In the genomic region with DNA sequence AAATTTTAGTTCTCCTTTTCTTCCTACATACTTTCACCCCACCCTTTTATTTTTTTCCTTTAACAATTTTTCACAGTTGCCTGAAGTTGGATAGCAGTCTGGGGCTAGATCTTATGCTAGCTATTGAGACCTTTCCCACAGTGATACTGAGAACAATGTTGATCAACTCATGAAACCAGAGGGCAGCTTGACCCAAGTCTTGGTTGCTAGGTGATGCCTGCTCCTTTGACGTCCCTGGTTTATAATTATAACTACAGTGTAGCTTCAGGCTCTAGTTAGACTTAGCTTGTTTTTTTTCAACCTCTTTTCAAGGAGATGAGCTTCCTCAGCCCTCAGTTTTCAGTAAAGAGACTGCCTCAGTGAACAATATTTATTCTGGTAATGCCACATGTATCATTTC, we compare ENCODE assay signal across 2 cellular contexts.
TF ChIP-seq lines count a peak whose summit lies in the region.

No MANE protein-coding gene starts in this region.

TF ChIP-seq in SK-N-SH treated with all-trans-retinoic acid at 6 μM for 48 hours, 23 proteins besides CTCF, POLR2A, EP300 and RAD21:
- TF ChIP-seq ZFP30 (CRISPR knock-in tag; IDR thresholded peaks at IDR 0.05): no peak

TF ChIP-seq in SK-N-SH, 30 proteins besides CTCF, POLR2A, EP300 and RAD21:
- TF ChIP-seq POLR2AphosphoS5 (IDR thresholded peaks at IDR 0.05; ENCODE audit: low read depth, low read length) (no peak), GATA2 (CRISPR knock-in tag; IDR thresholded peaks at IDR 0.05) (no peak), MXI1 (IDR thresholded peaks at IDR 0.05; ENCODE audit: low read depth, low read length) (no peak), USF2 (IDR thresholded peaks at IDR 0.05; ENCODE audit: borderline replicate concordance, low read depth, low read length) (no peak), RXRA (IDR thresholded peaks at IDR 0.05; ENCODE audit: borderline replicate concordance, low read depth) (no peak), CHD2 (IDR thresholded peaks at IDR 0.05; ENCODE audit: low read length, partially characterized antibody) (no peak), GABPA (IDR thresholded peaks at IDR 0.05; ENCODE audit: low read depth) (no peak), FOXM1 (IDR thresholded peaks at IDR 0.05; ENCODE audit: low read depth) (no peak), TAF1 (IDR thresholded peaks at IDR 0.05; ENCODE audit: borderline replicate concordance, low read depth, low read length) (no peak), YY1 (IDR thresholded peaks at IDR 0.05; ENCODE audit: low read depth) (no peak)
- TF ChIP-seq, protein P1, sequence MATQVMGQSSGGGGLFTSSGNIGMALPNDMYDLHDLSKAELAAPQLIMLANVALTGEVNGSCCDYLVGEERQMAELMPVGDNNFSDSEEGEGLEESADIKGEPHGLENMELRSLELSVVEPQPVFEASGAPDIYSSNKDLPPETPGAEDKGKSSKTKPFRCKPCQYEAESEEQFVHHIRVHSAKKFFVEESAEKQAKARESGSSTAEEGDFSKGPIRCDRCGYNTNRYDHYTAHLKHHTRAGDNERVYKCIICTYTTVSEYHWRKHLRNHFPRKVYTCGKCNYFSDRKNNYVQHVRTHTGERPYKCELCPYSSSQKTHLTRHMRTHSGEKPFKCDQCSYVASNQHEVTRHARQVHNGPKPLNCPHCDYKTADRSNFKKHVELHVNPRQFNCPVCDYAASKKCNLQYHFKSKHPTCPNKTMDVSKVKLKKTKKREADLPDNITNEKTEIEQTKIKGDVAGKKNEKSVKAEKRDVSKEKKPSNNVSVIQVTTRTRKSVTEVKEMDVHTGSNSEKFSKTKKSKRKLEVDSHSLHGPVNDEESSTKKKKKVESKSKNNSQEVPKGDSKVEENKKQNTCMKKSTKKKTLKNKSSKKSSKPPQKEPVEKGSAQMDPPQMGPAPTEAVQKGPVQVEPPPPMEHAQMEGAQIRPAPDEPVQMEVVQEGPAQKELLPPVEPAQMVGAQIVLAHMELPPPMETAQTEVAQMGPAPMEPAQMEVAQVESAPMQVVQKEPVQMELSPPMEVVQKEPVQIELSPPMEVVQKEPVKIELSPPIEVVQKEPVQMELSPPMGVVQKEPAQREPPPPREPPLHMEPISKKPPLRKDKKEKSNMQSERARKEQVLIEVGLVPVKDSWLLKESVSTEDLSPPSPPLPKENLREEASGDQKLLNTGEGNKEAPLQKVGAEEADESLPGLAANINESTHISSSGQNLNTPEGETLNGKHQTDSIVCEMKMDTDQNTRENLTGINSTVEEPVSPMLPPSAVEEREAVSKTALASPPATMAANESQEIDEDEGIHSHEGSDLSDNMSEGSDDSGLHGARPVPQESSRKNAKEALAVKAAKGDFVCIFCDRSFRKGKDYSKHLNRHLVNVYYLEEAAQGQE (IDR thresholded peaks at IDR 0.05; ENCODE audit: low read depth, low read length): no peak
- TF ChIP-seq, protein P2, sequence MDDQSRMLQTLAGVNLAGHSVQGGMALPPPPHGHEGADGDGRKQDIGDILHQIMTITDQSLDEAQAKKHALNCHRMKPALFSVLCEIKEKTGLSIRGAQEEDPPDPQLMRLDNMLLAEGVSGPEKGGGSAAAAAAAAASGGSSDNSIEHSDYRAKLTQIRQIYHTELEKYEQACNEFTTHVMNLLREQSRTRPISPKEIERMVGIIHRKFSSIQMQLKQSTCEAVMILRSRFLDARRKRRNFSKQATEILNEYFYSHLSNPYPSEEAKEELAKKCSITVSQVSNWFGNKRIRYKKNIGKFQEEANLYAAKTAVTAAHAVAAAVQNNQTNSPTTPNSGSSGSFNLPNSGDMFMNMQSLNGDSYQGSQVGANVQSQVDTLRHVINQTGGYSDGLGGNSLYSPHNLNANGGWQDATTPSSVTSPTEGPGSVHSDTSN (IDR thresholded peaks at IDR 0.05): no peak
- TF ChIP-seq, protein P3, sequence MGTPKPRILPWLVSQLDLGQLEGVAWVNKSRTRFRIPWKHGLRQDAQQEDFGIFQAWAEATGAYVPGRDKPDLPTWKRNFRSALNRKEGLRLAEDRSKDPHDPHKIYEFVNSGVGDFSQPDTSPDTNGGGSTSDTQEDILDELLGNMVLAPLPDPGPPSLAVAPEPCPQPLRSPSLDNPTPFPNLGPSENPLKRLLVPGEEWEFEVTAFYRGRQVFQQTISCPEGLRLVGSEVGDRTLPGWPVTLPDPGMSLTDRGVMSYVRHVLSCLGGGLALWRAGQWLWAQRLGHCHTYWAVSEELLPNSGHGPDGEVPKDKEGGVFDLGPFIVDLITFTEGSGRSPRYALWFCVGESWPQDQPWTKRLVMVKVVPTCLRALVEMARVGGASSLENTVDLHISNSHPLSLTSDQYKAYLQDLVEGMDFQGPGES (IDR thresholded peaks at IDR 0.05; ENCODE audit: low read depth, low read length): no peak
